27 cellular contexts compared by ENCODE assay signal in the genomic region with DNA sequence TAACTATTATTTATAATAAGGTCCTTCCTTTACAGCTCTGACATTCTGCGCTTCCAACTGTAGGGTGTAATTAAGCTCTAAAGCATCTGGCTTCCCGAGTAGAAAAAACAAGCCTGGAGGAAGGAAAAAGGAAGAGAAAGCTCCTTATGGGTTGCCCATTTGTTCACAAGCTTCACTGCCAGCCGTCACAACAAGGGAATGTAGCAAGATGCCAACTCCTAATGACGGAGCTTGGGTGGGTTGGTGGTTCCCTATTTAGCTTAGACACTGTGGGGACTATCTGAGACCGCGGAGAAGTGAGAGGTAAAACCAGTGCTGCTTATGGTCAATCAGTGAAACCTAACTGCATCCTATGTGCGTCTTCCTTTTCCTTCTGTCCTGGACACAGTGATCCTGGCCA. TPM values are rescaled to one million over a fixed set of nuclear protein-coding genes. Genes with fewer than 3 reads are reported as not detected.
"Had no signal": no experiment of that assay in that cellular context is flagged by ENCODE, and none has a peak within 500 bp of the region (broad histone marks: within the 10 kb centered on the region; RNA-seq: fewer than 3 reads in every experiment).

No MANE protein-coding gene starts in this region.

- H3K27ac ChIP-seq: ascending aorta, body of pancreas, SK-N-MC, WERI-Rb-1 had no signal

- DNase-seq: activated CD4-positive, alpha-beta T cell treated with anti-CD3 and anti-CD28 coated beads for 4 hours; activated CD8-positive, alpha-beta memory T cell treated with anti-CD3 and anti-CD28 coated beads, Interleukin-2, amount 50 U/mL, for 4 hours; activated CD8-positive, alpha-beta T cell treated with anti-CD3 and anti-CD28 coated beads for 36 hours; activated naive CD8-positive, alpha-beta T cell treated with anti-CD3 and anti-CD28 coated beads, Interleukin-2, amount 50 U/mL, for 24 hours; activated T-cell treated with anti-CD3 and anti-CD28 coated beads, Interleukin-2, amount 50 U/mL, for 1 hour; amniotic stem cell; body of pancreas; IMR-90; Kasumi-1; KBM-7; NCI-H1048; NCI-H1417 treated with DMSO at 0.1 percent for 48 hours; NCI-H187; NCI-H2081; NCI-H524 treated with DMSO at 0.1 percent for 48 hours; NCI-H774; NK-92 treated with Interleukin-12 subunit alpha and Interleukin-12 subunit beta, amount 100 ng/mL, for 24 hours; OCI-M1; RPMI8226; T-cell; T-helper 2 cell; T1000; WERI-Rb-1 had no signal

RNA-seq across cellular contexts. Expression of gene RPRML, which starts 7.3 kb away (rescaled TPM):
- total RNA-seq: activated CD8-positive, alpha-beta T cell treated with anti-CD3 and anti-CD28 coated beads for 36 hours; ascending aorta; bronchial epithelial cell; IMR-90; Right ventricle myocardium inferior; T-cell had no signal
- polyA plus RNA-seq: IMR-90 had no signal
